In the genomic region with DNA sequence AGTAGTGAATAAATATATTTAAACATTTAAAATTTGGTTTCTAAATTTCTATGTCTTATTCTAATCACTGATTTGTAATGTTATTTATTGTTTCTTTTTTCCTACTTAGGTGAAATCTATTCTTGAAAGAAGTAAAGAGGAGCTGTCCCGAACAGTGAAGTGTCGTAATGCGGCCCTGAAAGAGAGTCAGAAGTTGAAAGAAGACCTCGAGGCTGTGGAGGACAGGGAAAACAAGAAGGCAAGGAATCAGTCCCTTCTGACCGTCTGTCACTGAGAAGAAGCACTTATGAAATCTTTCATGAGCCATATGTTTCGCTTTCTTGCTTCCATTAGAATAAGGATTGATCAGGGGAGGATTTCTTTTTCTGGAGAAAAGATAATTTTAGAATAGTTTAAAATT, we compare ENCODE assay signal across 1 cellular context.
TF ChIP-seq lines count a peak whose summit lies in the region.

No MANE protein-coding gene starts in this region.

TF ChIP-seq in SK-N-SH, 30 proteins besides CTCF, POLR2A, EP300 and RAD21 (continued from another document):
- TF ChIP-seq, protein P1, sequence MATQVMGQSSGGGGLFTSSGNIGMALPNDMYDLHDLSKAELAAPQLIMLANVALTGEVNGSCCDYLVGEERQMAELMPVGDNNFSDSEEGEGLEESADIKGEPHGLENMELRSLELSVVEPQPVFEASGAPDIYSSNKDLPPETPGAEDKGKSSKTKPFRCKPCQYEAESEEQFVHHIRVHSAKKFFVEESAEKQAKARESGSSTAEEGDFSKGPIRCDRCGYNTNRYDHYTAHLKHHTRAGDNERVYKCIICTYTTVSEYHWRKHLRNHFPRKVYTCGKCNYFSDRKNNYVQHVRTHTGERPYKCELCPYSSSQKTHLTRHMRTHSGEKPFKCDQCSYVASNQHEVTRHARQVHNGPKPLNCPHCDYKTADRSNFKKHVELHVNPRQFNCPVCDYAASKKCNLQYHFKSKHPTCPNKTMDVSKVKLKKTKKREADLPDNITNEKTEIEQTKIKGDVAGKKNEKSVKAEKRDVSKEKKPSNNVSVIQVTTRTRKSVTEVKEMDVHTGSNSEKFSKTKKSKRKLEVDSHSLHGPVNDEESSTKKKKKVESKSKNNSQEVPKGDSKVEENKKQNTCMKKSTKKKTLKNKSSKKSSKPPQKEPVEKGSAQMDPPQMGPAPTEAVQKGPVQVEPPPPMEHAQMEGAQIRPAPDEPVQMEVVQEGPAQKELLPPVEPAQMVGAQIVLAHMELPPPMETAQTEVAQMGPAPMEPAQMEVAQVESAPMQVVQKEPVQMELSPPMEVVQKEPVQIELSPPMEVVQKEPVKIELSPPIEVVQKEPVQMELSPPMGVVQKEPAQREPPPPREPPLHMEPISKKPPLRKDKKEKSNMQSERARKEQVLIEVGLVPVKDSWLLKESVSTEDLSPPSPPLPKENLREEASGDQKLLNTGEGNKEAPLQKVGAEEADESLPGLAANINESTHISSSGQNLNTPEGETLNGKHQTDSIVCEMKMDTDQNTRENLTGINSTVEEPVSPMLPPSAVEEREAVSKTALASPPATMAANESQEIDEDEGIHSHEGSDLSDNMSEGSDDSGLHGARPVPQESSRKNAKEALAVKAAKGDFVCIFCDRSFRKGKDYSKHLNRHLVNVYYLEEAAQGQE (IDR thresholded peaks at IDR 0.05; ENCODE audit: low read depth, low read length) = no peak
- no peak for TF ChIP-seq TEAD4 (IDR thresholded peaks at IDR 0.05; ENCODE audit: borderline replicate concordance, insufficient read depth)
- no peak for TF ChIP-seq RXRA (IDR thresholded peaks at IDR 0.05; ENCODE audit: borderline replicate concordance, low read depth)
- TF ChIP-seq SIN3A (IDR thresholded peaks at IDR 0.05; ENCODE audit: borderline replicate concordance, low read depth, low read length) = no peak
- TF ChIP-seq GATA2 (CRISPR knock-in tag; IDR thresholded peaks at IDR 0.05) = no peak
- no peak for TF ChIP-seq MAX (IDR thresholded peaks at IDR 0.05; ENCODE audit: low read depth)
- TF ChIP-seq TCF12 (IDR thresholded peaks at IDR 0.05) = no peak
TF ChIP-seq in SK-N-SH: peak in this region for 0.
